9 cellular contexts compared by ENCODE assay signal in the genomic region with DNA sequence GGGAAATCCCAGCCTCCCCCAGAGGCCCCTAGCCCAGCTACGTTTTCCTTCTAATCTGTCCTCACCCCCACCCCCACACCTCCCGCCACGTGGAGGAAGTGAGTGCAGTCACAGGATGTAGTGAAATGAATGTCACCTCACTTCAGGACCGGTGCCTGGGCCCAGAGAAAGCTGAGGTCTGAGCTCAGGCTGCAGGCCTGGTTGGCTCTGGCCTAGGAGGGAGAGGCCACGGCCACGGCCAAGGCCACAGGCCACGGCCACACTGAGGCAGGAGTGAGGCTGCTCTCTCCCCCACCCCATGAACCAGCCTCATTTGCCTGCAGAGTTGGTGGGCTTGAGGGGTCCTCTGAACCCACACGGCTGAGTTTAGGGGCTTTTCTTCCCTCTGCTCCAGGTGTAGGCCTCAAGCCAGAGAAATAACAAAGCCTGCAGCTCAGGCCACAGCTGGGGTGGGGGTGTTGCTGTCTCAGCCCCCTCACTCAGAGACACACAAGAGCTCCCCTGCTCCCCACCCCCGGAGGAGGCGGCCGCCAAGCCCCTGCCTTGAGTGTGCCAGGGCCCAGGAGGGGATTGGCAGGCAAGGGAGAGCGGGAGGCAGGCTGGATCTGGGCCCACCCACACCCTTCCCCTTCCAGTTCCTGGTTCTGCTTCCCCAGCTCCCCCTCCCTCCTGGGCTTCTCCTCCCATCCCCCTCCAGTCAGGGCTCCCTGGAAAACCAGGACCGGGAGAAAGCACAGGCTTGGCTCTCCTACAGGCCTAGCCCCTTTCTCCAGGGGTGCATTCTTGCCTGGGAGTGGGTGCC. TPM values are rescaled to one million over a fixed set of nuclear protein-coding genes. Genes with fewer than 3 reads are reported as not detected.
DNase-seq lines count a peak whose midpoint lies in the region; ATAC-seq and TF ChIP-seq lines count a peak whose summit lies in the region.
"Had no signal": no experiment of that assay in that cellular context is flagged by ENCODE, and none has a peak within 500 bp of the region (broad histone marks: within the 10 kb centered on the region; RNA-seq: fewer than 3 reads in every experiment).

No MANE protein-coding gene starts in this region.

- H3K4me3 ChIP-seq in GM23338, result 0 out of 2 replicates have a peak overlapping the region, but pooled peaks have one; percentile 28
- H3K4me3 ChIP-seq in fibroblast of lung (replicated peaks in 1 of 4; ENCODE audit: control extremely low read depth in 1 of 4, insufficient read depth in 1 of 4, low read depth in 3 of 4, low read length in 4 of 4), result no peak overlapping the region
- no peak overlapping the region for H3K4me3 ChIP-seq in tibial nerve

- 8 to 11% methylated on average over 7 to 12 of the region's 13 CpGs for WGBS in tibial nerve, 2 donors

- H3K79me2 ChIP-seq in GM23338 (replicated peaks; ENCODE audit: insufficient read depth) (no peaks in the 10 kb centered on the region), fibroblast of lung (ENCODE audit: control insufficient read depth, insufficient read depth, low read length) (no peaks in the 10 kb centered on the region)

- no peak overlapping the region for H3K9ac ChIP-seq in fibroblast of lung (ENCODE audit: insufficient read depth, low read length)

- H3K36me3 ChIP-seq in GM23338 (ENCODE audit: insufficient read depth), result no peaks in the 10 kb centered on the region
- H3K36me3 ChIP-seq in fibroblast of lung (ENCODE audit: control insufficient read depth, insufficient read depth, low read length), result peaks cover 4% of the 10 kb centered on the region
- peaks cover 0 to 36% (median 0%) of the 10 kb centered on the region in 3 donors for H3K36me3 ChIP-seq in tibial nerve

- peaks cover 58% of the 10 kb centered on the region for H3K4me1 Mint-ChIP-seq in GM23338

- peaks cover 12% of the 10 kb centered on the region for H3K27me3 Mint-ChIP-seq in GM23338 (ENCODE audit: insufficient read depth, low read depth, poor library complexity)
- H3K27me3 Mint-ChIP-seq: IgD-negative memory B cell had no signal

- intact Hi-C loops in posterior cingulate gyrus (cut with DNase I), result no loop called here

- no peaks in the 10 kb centered on the region for H4K20me1 ChIP-seq in GM23338 (replicated peaks; ENCODE audit: insufficient read depth)
- no peaks in the 10 kb centered on the region for H4K20me1 ChIP-seq in fibroblast of lung (ENCODE audit: control insufficient read depth, extremely low read depth, insufficient read depth, low read length)

- peak; percentile 73 for ATAC-seq in GM23338

- no peaks in the 10 kb centered on the region; the same call in 2 of the 3 replicates for H3K9me3 Mint-ChIP-seq in GM23338
- H3K9me3 Mint-ChIP-seq: IgD-negative memory B cell had no signal

- no peak for TF ChIP-seq CTCF in GM23338 (conservative IDR thresholded peaks at IDR 0.05; ENCODE audit: low read depth in 2 of 2)
- no peak for TF ChIP-seq CTCF in fibroblast of lung (conservative IDR thresholded peaks at IDR 0.05 in 1 of 2, IDR thresholded peaks at IDR 0.05 in 1 of 2; ENCODE audit: low read depth in 1 of 2, low read length in 2 of 2)
- TF ChIP-seq CTCF in tibial nerve (IDR thresholded peaks at IDR 0.05), result no peak

- TF ChIP-seq POLR2A in tibial nerve (IDR thresholded peaks at IDR 0.05), result no peak

- H3K4me2 ChIP-seq in GM23338 (peak overlapping the region; percentile 71; the same call in 1 of the 2 replicates), fibroblast of lung (ENCODE audit: extremely low read depth, insufficient read depth, low read length) (no peak overlapping the region)

- peak overlapping the region; percentile 52 for H3K27ac Mint-ChIP-seq in GM23338

- peak in 1 of 2 donors; percentile 45 for TF ChIP-seq EP300 in tibial nerve (IDR thresholded peaks at IDR 0.05)

- in situ Hi-C loops in G401 (cut with HindIII; ENCODE audit: low sequenced_read_pairs), result no loop called here

- H3K27ac ChIP-seq in GM23338 (ENCODE audit: low read depth), result peak overlapping the region; percentile 84
- H3K27ac ChIP-seq in fibroblast of lung (ENCODE audit: insufficient read depth, low read length), result no peak overlapping the region
- H3K27ac ChIP-seq in tibial nerve, result peak overlapping the region; percentile 53 to 86 (median 75)

- no peak overlapping the region for H3K4me3 Mint-ChIP-seq in GM23338

- H2AFZ ChIP-seq in GM23338 (peak overlapping the region; percentile 90), fibroblast of lung (ENCODE audit: low read length) (no peak overlapping the region)

- DNase-seq in G401 (ENCODE audit: low spot score) (peak; percentile 50), GM23338 (ENCODE audit: low spot score) (peak; percentile 93), NCI-H2107 treated with DMSO at 0.1 percent for 48 hours (lab: John Stamatoyannopoulos, UW; ENCODE audit: unreplicated experiment) (peak; percentile 24), fibroblast of lung (ENCODE audit: low read depth in 2 of 2) (peak; percentile 55 to 56), posterior cingulate gyrus (peak; percentile 51 to 93 (median 66)), tibial nerve (ENCODE audit: low spot score in 2 of 2) (peak; percentile 29 to 60), cerebellar nuclear complex (lab: John Stamatoyannopoulos, UW) (no peak)
- DNase-seq in activated CD8-positive, alpha-beta memory T cell treated with anti-CD3 and anti-CD28 coated beads for 4 hours (ENCODE audit: low read depth in 2 of 2), result peak; percentile 73 to 85

- no peaks in the 10 kb centered on the region for H3K9me2 ChIP-seq in GM23338 (ENCODE audit: insufficient read depth)

- 0 out of 2 replicates have a peak, but pooled peaks cover 19% of the 10 kb centered on the region for H3F3A ChIP-seq in GM23338 (replicated peaks; ENCODE audit: low read depth)

- no peaks in the 10 kb centered on the region; the same call in 2 of the 3 replicates for H3K36me3 Mint-ChIP-seq in GM23338 (ENCODE audit: low read depth)

- H3K9me3 ChIP-seq in fibroblast of lung (ENCODE audit: control insufficient read depth, insufficient read depth, low read depth, low read length) (no peaks in the 10 kb centered on the region), tibial nerve (no peaks in the 10 kb centered on the region)

- H3K27me3 ChIP-seq in GM23338 (ENCODE audit: insufficient read depth) (no peaks in the 10 kb centered on the region), fibroblast of lung (ENCODE audit: control insufficient read depth, insufficient read depth, low read length) (no peaks in the 10 kb centered on the region), tibial nerve (no peaks in the 10 kb centered on the region)

- H3K4me1 ChIP-seq in GM23338 (ENCODE audit: insufficient read depth) (peaks cover 45% of the 10 kb centered on the region), fibroblast of lung (ENCODE audit: control insufficient read depth, extremely low read depth, insufficient read depth, low read length) (no peaks in the 10 kb centered on the region), tibial nerve (peaks cover 0 to 76% (median 28%) of the 10 kb centered on the region in 4 donors)

RNA-seq across cellular contexts. Expression of gene DNMT3A, which starts 27.0 kb away (rescaled TPM):
- total RNA-seq in G401 (2014; rRNA removed; shearing (Covaris generic)), result 11.5 and 11.8 TPM in 2 replicates
- 67.2 and 80.4 TPM in 2 replicates for total RNA-seq in GM23338 (2014; rRNA removed; shearing (Covaris generic))
- polyA plus RNA-seq in GM23338 (2016; fragmentation: Nextera tagmentation; extraction: Ambion mirVana), result 42.9 and 47.2 TPM in 2 replicates
- 16.9 and 19.7 TPM in 2 replicates for total RNA-seq in fibroblast of lung
- polyA plus RNA-seq in fibroblast of lung, result 3.6 and 3.7 TPM in 2 replicates
- 6.9 and 8.6 TPM in 2 replicates for polyA plus RNA-seq in fibroblast of lung (2012)
- 6.6 and 44.1 TPM in 2 replicates for polyA minus RNA-seq in fibroblast of lung (ENCODE audit: low replicate concordance)
- 10 to 100 TPM; 17.4 to 28.4 (median 25.0) TPM for total RNA-seq in tibial nerve

Comparison
In these comparisons a context has a peak if more than half of its experiments do, and no peak if none do; other contexts are left out.
1. DNase-seq: peak in G401 (single experiment), GM23338 (single experiment), NCI-H2107 treated with DMSO at 0.1 percent for 48 hours (single experiment), activated CD8-positive, alpha-beta memory T cell treated with anti-CD3 and anti-CD28 coated beads for 4 hours (2 of 2), fibroblast of lung (2 of 2), posterior cingulate gyrus (10 of 10) and tibial nerve (2 of 2); none in cerebellar nuclear complex (0 of 2).